19 cellular contexts compared by ENCODE assay signal in genomic region chr13:73329355-73329754, GRCh38.
"Had no signal": no experiment of that assay in that cellular context is flagged by ENCODE, and none has a peak within 500 bp of the region (broad histone marks: within the 10 kb centered on the region; RNA-seq: fewer than 3 reads in every experiment).

No MANE protein-coding gene starts in this region.

- H3K36me3 ChIP-seq: MG63, SJCRH30 had no signal

- DNase-seq: Karpas-422, KG1, MG63, NCI-H1092, NCI-H1105 treated with DMSO at 0.1 percent for 48 hours, NCI-H1417 treated with DMSO at 0.1 percent for 48 hours, NCI-H146, NCI-H1694 treated with DMSO at 0.1 percent for 48 hours, NCI-H1930, NCI-H2081 treated with DMSO at 0.1 percent for 48 hours, NCI-H2171, NCI-H226, NCI-H524, NCI-H526 treated with DMSO at 0.1 percent for 48 hours, NCI-H774, PC-3, SHP77 treated with DMSO at 0.1 percent for 48 hours, SJCRH30, T-helper 1 cell had no signal

- H3K4me3 ChIP-seq: MG63, SJCRH30 had no signal

- H3K27me3 ChIP-seq: MG63, SJCRH30 had no signal
